In genomic region chr5:177474845-177475562, GRCh38 we compare ENCODE assay signal across 11 cellular contexts. TPM values are rescaled to one million over a fixed set of nuclear protein-coding genes. Genes with fewer than 3 reads are reported as not detected.
DNase-seq lines count a peak whose midpoint lies in the region; ATAC-seq, FAIRE-seq and TF ChIP-seq lines count a peak whose summit lies in the region.
"Had no signal": no experiment of that assay in that cellular context is flagged by ENCODE, and none has a peak within 500 bp of the region (broad histone marks: within the 10 kb centered on the region; RNA-seq: fewer than 3 reads in every experiment).

No MANE protein-coding gene starts in this region.

- no peaks in the 10 kb centered on the region for H3K9me3 ChIP-seq in A549
- no peaks in the 10 kb centered on the region for H3K9me3 ChIP-seq in gastroesophageal sphincter
- H3K9me3 ChIP-seq in kidney (ENCODE audit: control insufficient read depth in 1 of 2, low read length in 2 of 2) = no peaks in the 10 kb centered on the region

- WGBS in A549 (ENCODE audit: missing lambda C conversion rate) = 60% methylated on average over 3 of the region's 4 CpGs
- WGBS in gastroesophageal sphincter (ENCODE audit: low coverage in 1 of 2), 2 donors = 22 to 28% methylated on average over 2 of the region's 4 CpGs

- H3K4me3 ChIP-seq in A549 = no peak overlapping the region
- H3K4me3 ChIP-seq in gastroesophageal sphincter = no peak overlapping the region
- no peak overlapping the region for H3K4me3 ChIP-seq in kidney (ENCODE audit: low read length in 2 of 2)

- no peak overlapping the region for H3K9ac ChIP-seq in kidney (ENCODE audit: low read length in 2 of 2)

- peak overlapping the region in 2 of 4 donors; percentile 47 to 52 for H3K4me3 Mint-ChIP-seq in IgD-negative memory B cell

- H3K27ac Mint-ChIP-seq in IgD-negative memory B cell = peak overlapping the region in 2 of 3 donors; percentile 16 to 86

- no peaks in the 10 kb centered on the region for H3K36me3 Mint-ChIP-seq in IgD-negative memory B cell

- H3K9me3 Mint-ChIP-seq in IgD-negative memory B cell = peaks cover 0 to 2% (median 0%) of the 10 kb centered on the region in 3 donors

- no peaks in the 10 kb centered on the region for H3K27me3 ChIP-seq in gastroesophageal sphincter

- no peak for TF ChIP-seq CTCF in A549 (IDR thresholded peaks at IDR 0.05)
- TF ChIP-seq CTCF in gastroesophageal sphincter (IDR thresholded peaks at IDR 0.05) = no peak
- no peak for TF ChIP-seq CTCF in kidney (IDR thresholded peaks at IDR 0.05; ENCODE audit: borderline replicate concordance, extremely low read depth, insufficient read depth)

- ATAC-seq in A549 (peak; percentile 15 to 25; a peak in 5 of 6 replicates), gastroesophageal sphincter (no peak)

- CTCF ChIA-PET in A549 (lab: Yijun Ruan, JAX) = interaction anchor here (0.8 to 19.7 kb wide), 8 partner anchors 9 to 86 kb away, joined by 3 to 241 read pairs (median 4); no protein-coding TSS in a partner anchor

- intact Hi-C loops in kidney (cut with DNase I) = no loop called here

- no peak overlapping the region for H3K4me2 ChIP-seq in A549

- POLR2A ChIA-PET in A549 (lab: Yijun Ruan, JAX) = no interaction called here

- H3K27me3 Mint-ChIP-seq in IgD-negative memory B cell = peaks cover 5% of the 10 kb centered on the region

- no peak for TF ChIP-seq RAD21 in A549 (conservative IDR thresholded peaks at IDR 0.05 in 1 of 2, IDR thresholded peaks at IDR 0.05 in 1 of 2)

- H3K4me1 Mint-ChIP-seq in IgD-negative memory B cell = peaks cover 5 to 14% (median 12%) of the 10 kb centered on the region in 3 donors

- TF ChIP-seq EP300 in A549 (IDR thresholded peaks at IDR 0.05) (no peak), gastroesophageal sphincter (IDR thresholded peaks at IDR 0.05) (no peak)

- H3K27ac ChIP-seq in A549 = 0 out of 6 replicates have a peak overlapping the region, but pooled peaks of 1 of the 2 experiments have one; percentile 7
- H3K27ac ChIP-seq in gastroesophageal sphincter = peak overlapping the region in 3 of 4 donors; percentile 91 to 99 (median 95)
- H3K27ac ChIP-seq in kidney (ENCODE audit: low read depth in 2 of 2, low read length in 2 of 2) = no peak overlapping the region

- DNase-seq in A549 (ENCODE audit: low read depth in 1 of 2, low spot score in 1 of 2) = no peak
- DNase-seq in kidney = no peak
- DNase-seq in occipital lobe (lab: John Stamatoyannopoulos, UW) = no peak
- no peak for DNase-seq in NCI-H2227 treated with DMSO at 0.1 percent for 48 hours (lab: John Stamatoyannopoulos, UW)
- DNase-seq: activated naive CD4-positive, alpha-beta T cell treated with anti-CD3 and anti-CD28 coated beads, Interleukin-2, amount 50 U/mL, for 16 hours; H7; mammary epithelial cell; NCI-H2029 had no signal

- H3K36me3 ChIP-seq in gastroesophageal sphincter (no peaks in the 10 kb centered on the region), kidney (ENCODE audit: control insufficient read depth in 1 of 2, insufficient read depth in 2 of 2, low read length in 2 of 2) (no peaks in the 10 kb centered on the region)

- peaks cover 49% of the 10 kb centered on the region for H3K4me1 ChIP-seq in A549
- peaks cover 0 to 96% (median 77%) of the 10 kb centered on the region in 3 donors for H3K4me1 ChIP-seq in gastroesophageal sphincter
- peaks cover 0 to 15% of the 10 kb centered on the region in 2 donors for H3K4me1 ChIP-seq in kidney (ENCODE audit: control insufficient read depth in 1 of 2, insufficient read depth in 1 of 2, low read depth in 1 of 2, low read length in 2 of 2)

- TF ChIP-seq POLR2A in A549 (IDR thresholded peaks at IDR 0.05; ENCODE audit: low read length) (no peak), gastroesophageal sphincter (IDR thresholded peaks at IDR 0.05) (no peak)

- FAIRE-seq in A549 (lab: Jason Lieb, UNC) = no peak
- FAIRE-seq in kidney (lab: Jason Lieb, UNC) = no peak
- FAIRE-seq: GM18507 had no signal

TF ChIP-seq in A549, 52 proteins besides CTCF, POLR2A, EP300 and RAD21:
- TF ChIP-seq CBX2 (IDR thresholded peaks at IDR 0.05; ENCODE audit: borderline replicate concordance, low read depth) = no peak
- no peak for TF ChIP-seq JUN (IDR thresholded peaks at IDR 0.05)
- no peak for TF ChIP-seq HEYL (CRISPR knock-in tag; IDR thresholded peaks at IDR 0.05)
- TF ChIP-seq POLR2AphosphoS2 (conservative IDR thresholded peaks at IDR 0.05; ENCODE audit: low read length) = no peak
- TF ChIP-seq HMGXB4 (CRISPR knock-in tag; IDR thresholded peaks at IDR 0.05; ENCODE audit: borderline replicate concordance) = no peak
- no peak for TF ChIP-seq CHD2 (IDR thresholded peaks at IDR 0.05; ENCODE audit: low read length, partially characterized antibody)
- TF ChIP-seq CEBPB (IDR thresholded peaks at IDR 0.05) = no peak
- TF ChIP-seq RNF2 (IDR thresholded peaks at IDR 0.05; ENCODE audit: borderline replicate concordance, low read depth) = no peak
- TF ChIP-seq MAFK (IDR thresholded peaks at IDR 0.05; ENCODE audit: partially characterized antibody) = no peak
- no peak for TF ChIP-seq BHLHE40 (IDR thresholded peaks at IDR 0.05; ENCODE audit: low read depth, low read length)
- no peak for TF ChIP-seq SREBF2 (IDR thresholded peaks at IDR 0.05)
- TF ChIP-seq NR3C1 (IDR thresholded peaks at IDR 0.05) = no peak
- no peak for TF ChIP-seq ZNF302 (CRISPR knock-in tag; IDR thresholded peaks at IDR 0.05)
- no peak for TF ChIP-seq SMC3 (IDR thresholded peaks at IDR 0.05)

RNA-seq across cellular contexts. Expression of gene DBN1, which starts 1.6 kb away (rescaled TPM):
- polyA plus RNA-seq in A549 (2011; rRNA removed) = 32.6 and 47.7 TPM in 2 replicates
- polyA plus RNA-seq in A549 (2012; cell fraction: cytosol; rRNA removed) = 33.1 and 34.4 TPM in 2 replicates
- polyA plus RNA-seq in A549 (2012; cell fraction: nucleus; rRNA removed) = 374 and 488 TPM in 2 replicates
- polyA plus RNA-seq in A549 (2017; fragmentation: RNase III; extraction: RNeasy Plus Mini Kit Qiagen cat#74134 plus additional on column Dnase treatment) = 92.4 to 118 TPM (median 107 TPM) in 3 replicates
- polyA minus RNA-seq in A549 (2011; rRNA and poly(A)+ RNA removed) = 50.2 and 52.4 TPM in 2 replicates
- polyA plus RNA-seq in IgD-negative memory B cell = 0.54 TPM
- total RNA-seq in gastroesophageal sphincter = 100 to 1,000 TPM in 3 of 4 donors, 10 to 100 TPM in 1; 87.1 to 154 (median 124) TPM
- 64.2 TPM for total RNA-seq in kidney
- 56.5 TPM for polyA plus RNA-seq in kidney (ENCODE audit: insufficient read depth, low read depth, low replicate concordance)
- 170 TPM for total RNA-seq in occipital lobe

RNA-seq across cellular contexts. Expression of gene PDLIM7, which starts 22.4 kb away (rescaled TPM):
- polyA plus RNA-seq in A549 (2011; rRNA removed) = 26.1 and 30.7 TPM in 2 replicates
- polyA plus RNA-seq in A549 (2012; cell fraction: cytosol; rRNA removed) = 91.5 and 139 TPM in 2 replicates
- polyA plus RNA-seq in A549 (2012; cell fraction: nucleus; rRNA removed) = 252 and 329 TPM in 2 replicates
- polyA plus RNA-seq in A549 (2017; fragmentation: RNase III; extraction: RNeasy Plus Mini Kit Qiagen cat#74134 plus additional on column Dnase treatment) = 120 to 141 TPM (median 124 TPM) in 3 replicates
- 22.0 and 27.9 TPM in 2 replicates for polyA minus RNA-seq in A549 (2011; rRNA and poly(A)+ RNA removed)
- polyA plus RNA-seq in IgD-negative memory B cell = 16.3 TPM
- 100 to 1,000 TPM; 336 to 863 (median 437) TPM for total RNA-seq in gastroesophageal sphincter
- total RNA-seq in kidney = 89.7 TPM
- 46.4 TPM for polyA plus RNA-seq in kidney (ENCODE audit: insufficient read depth, low read depth, low replicate concordance)
- total RNA-seq in occipital lobe = 7.8 TPM

RNA-seq across cellular contexts. Expression of gene PRR7, which starts 28.4 kb away (rescaled TPM):
- polyA plus RNA-seq in A549 (2011; rRNA removed) (1.8 and 2.2 TPM in 2 replicates), A549 (2017; fragmentation: RNase III; extraction: RNeasy Plus Mini Kit Qiagen cat#74134 plus additional on column Dnase treatment) (11.0 to 12.1 TPM (median 11.2 TPM) in 3 replicates), IgD-negative memory B cell (23.1 TPM), kidney (ENCODE audit: insufficient read depth, low read depth, low replicate concordance) (1.6 TPM)
- 25.9 and 43.4 TPM in 2 replicates for polyA plus RNA-seq in A549 (2012; cell fraction: cytosol; rRNA removed)
- 39.8 and 85.8 TPM in 2 replicates for polyA plus RNA-seq in A549 (2012; cell fraction: nucleus; rRNA removed)
- polyA minus RNA-seq in A549 (2011; rRNA and poly(A)+ RNA removed) = 0.58 and 0.95 TPM in 2 replicates
- total RNA-seq in gastroesophageal sphincter (1 to 10 TPM in 3 of 4 donors, not detected in 1; 1.6 to 2.7 (median 2.2) TPM), kidney (5.5 TPM), occipital lobe (11.7 TPM)

RNA-seq across cellular contexts. Expression of gene DOK3, which starts 34.6 kb away (rescaled TPM):
- polyA plus RNA-seq in A549 (2011; rRNA removed) (1.3 and 1.8 TPM in 2 replicates), A549 (2017; fragmentation: RNase III; extraction: RNeasy Plus Mini Kit Qiagen cat#74134 plus additional on column Dnase treatment) (7.1 to 9.1 TPM (median 7.4 TPM) in 3 replicates), IgD-negative memory B cell (154 TPM), kidney (ENCODE audit: insufficient read depth, low read depth, low replicate concordance) (1.9 TPM)
- polyA plus RNA-seq in A549 (2012; cell fraction: cytosol; rRNA removed) = 2.9 and 4.2 TPM in 2 replicates
- polyA plus RNA-seq in A549 (2012; cell fraction: nucleus; rRNA removed) = 26.3 and 29.7 TPM in 2 replicates
- polyA minus RNA-seq in A549 (2011; rRNA and poly(A)+ RNA removed) = 0.54 and 2.0 TPM in 2 replicates
- total RNA-seq in gastroesophageal sphincter (10 to 100 TPM in 1 of 4 donors, 1 to 10 TPM in 3; 6.1 to 16.6 (median 6.6) TPM), kidney (18.6 TPM), occipital lobe (3.0 TPM)

RNA-seq across cellular contexts. Expression of gene DDX41, which starts 41.8 kb away (rescaled TPM):
- polyA plus RNA-seq in A549 (2011; rRNA removed) = 87.7 and 90.7 TPM in 2 replicates
- polyA plus RNA-seq in A549 (2012; cell fraction: cytosol; rRNA removed) = 180 and 211 TPM in 2 replicates
- polyA plus RNA-seq in A549 (2012; cell fraction: nucleus; rRNA removed) = 290 and 366 TPM in 2 replicates
- 121 to 177 TPM (median 172 TPM) in 3 replicates for polyA plus RNA-seq in A549 (2017; fragmentation: RNase III; extraction: RNeasy Plus Mini Kit Qiagen cat#74134 plus additional on column Dnase treatment)
- polyA minus RNA-seq in A549 (2011; rRNA and poly(A)+ RNA removed) = 65.9 and 74.8 TPM in 2 replicates
- 74.2 TPM for polyA plus RNA-seq in IgD-negative memory B cell
- total RNA-seq in gastroesophageal sphincter = 10 to 100 TPM; 64.5 to 80.8 (median 68.5) TPM
- 86.7 TPM for total RNA-seq in kidney
- 97.3 TPM for polyA plus RNA-seq in kidney (ENCODE audit: insufficient read depth, low read depth, low replicate concordance)
- 63.5 TPM for total RNA-seq in occipital lobe

Comparison
In these comparisons a context has a peak if more than half of its experiments do, and no peak if none do; other contexts are left out.
1. H3K27ac ChIP-seq: peak in gastroesophageal sphincter (3 of 4); none in kidney (0 of 2).
2. RNA of gene PDLIM7, which starts 22.4 kb away (total RNA-seq): 336 to 863 TPM in gastroesophageal sphincter and 89.7 TPM in kidney (single experiment); 7.8 TPM in occipital lobe (single experiment); every median in the first group is over 10 times any median in the second.